In the genomic region with DNA sequence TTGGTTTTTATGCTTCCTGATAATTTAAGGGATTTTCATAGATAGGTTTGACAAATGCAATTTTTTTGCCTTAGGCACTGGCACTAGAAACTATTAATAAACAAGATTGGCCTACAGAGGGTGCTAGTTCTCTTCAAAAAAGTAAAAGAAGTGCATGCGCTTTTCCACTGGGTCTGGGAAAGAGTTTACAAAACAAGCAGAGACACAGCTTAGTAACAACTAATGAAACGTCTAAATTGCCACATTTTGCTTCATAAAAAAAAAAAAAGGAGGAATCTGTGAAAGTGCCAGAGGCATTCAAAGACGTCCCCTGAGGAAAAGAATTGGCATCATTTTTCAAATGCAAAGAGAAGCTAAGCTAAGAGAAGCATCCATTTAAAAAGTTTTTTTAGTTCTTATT, we compare ENCODE assay signal across 8 cellular contexts. TPM values are rescaled to one million over a fixed set of nuclear protein-coding genes. Genes with fewer than 3 reads are reported as not detected.
DNase-seq lines count a peak whose midpoint lies in the region; ATAC-seq, FAIRE-seq and TF ChIP-seq lines count a peak whose summit lies in the region.

No MANE protein-coding gene starts in this region.

- no peak overlapping the region for H3K27ac ChIP-seq in DND-41 (ENCODE audit: low read length)
- no peak overlapping the region for H3K27ac ChIP-seq in fibroblast of lung (ENCODE audit: insufficient read depth, low read length)

- H3K9me3 Mint-ChIP-seq in T-helper 2 cell treated with Interferon-gamma antibody and Interleukin-4, amounts not matched to agents 5 μg/mL and 100 μg/mL, for 36 hours: no peaks in the 10 kb centered on the region
- peaks cover 10% of the 10 kb centered on the region for H3K9me3 Mint-ChIP-seq in neural crest cell

- TF ChIP-seq POLR2A in H54 (IDR thresholded peaks at IDR 0.05; ENCODE audit: low read depth, low read length): no peak

- peak; percentile 92 for FAIRE-seq in H54 (lab: Jason Lieb, UNC)

- no peaks in the 10 kb centered on the region for H3K79me2 ChIP-seq in DND-41 (ENCODE audit: insufficient read depth, low read length)
- no peaks in the 10 kb centered on the region for H3K79me2 ChIP-seq in fibroblast of lung (ENCODE audit: control insufficient read depth, insufficient read depth, low read length)

- DNase-seq in DND-41 (peak; percentile 23), H54 (ENCODE audit: insufficient read length, low spot score) (no peak), NCI-H187 treated with DMSO at 0.1 percent for 48 hours (lab: John Stamatoyannopoulos, UW) (peak; percentile 35), fibroblast of lung (ENCODE audit: low read depth in 2 of 2) (peak; percentile 62 to 89), neural crest cell (ENCODE audit: low read depth, low spot score) (peak; percentile 6)
- no peak for DNase-seq in T-helper 2 cell treated with Interferon-gamma antibody and Interleukin-4, amounts not matched to agents 5 μg/mL and 100 μg/mL, for 36 hours (ENCODE audit: low spot score)
- no peak for DNase-seq in activated CD4-positive, CD25-positive, alpha-beta regulatory T cell treated with anti-CD3 and anti-CD28 coated beads, Interleukin-2, amount 50 U/mL, for 72 hours

- no peaks in the 10 kb centered on the region for H3K36me3 ChIP-seq in DND-41 (ENCODE audit: insufficient read depth, low read length)
- H3K36me3 ChIP-seq in fibroblast of lung (ENCODE audit: control insufficient read depth, insufficient read depth, low read length): no peaks in the 10 kb centered on the region

- H2AFZ ChIP-seq in DND-41 (ENCODE audit: low read depth, low read length): peak overlapping the region; percentile 36; the same call in 1 of the 2 replicates
- H2AFZ ChIP-seq in fibroblast of lung (ENCODE audit: low read length): no peak overlapping the region

- H3K27ac Mint-ChIP-seq in T-helper 2 cell treated with Interferon-gamma antibody and Interleukin-4, amounts not matched to agents 5 μg/mL and 100 μg/mL, for 36 hours: peak overlapping the region; percentile 39
- no peak overlapping the region for H3K27ac Mint-ChIP-seq in neural crest cell (ENCODE audit: unreplicated experiment)

- H3K4me3 ChIP-seq in DND-41 (ENCODE audit: low read depth in 1 of 2, low read length in 2 of 2) (no peak overlapping the region), fibroblast of lung (replicated peaks in 1 of 4; ENCODE audit: control extremely low read depth in 1 of 4, insufficient read depth in 1 of 4, low read depth in 3 of 4, low read length in 4 of 4) (no peak overlapping the region)

- peak; percentile 87 for ATAC-seq in DND-41 (ENCODE audit: insufficient read depth, low read depth)
- no peak for ATAC-seq in HG02623 (IDR thresholded peaks at IDR 0.05; ENCODE audit: unreplicated experiment)

- TF ChIP-seq CTCF in DND-41 (IDR thresholded peaks at IDR 0.05; ENCODE audit: borderline replicate concordance, extremely low read depth, low read length, poor library complexity, severe bottlenecking) (peak; percentile 71), fibroblast of lung (conservative IDR thresholded peaks at IDR 0.05 in 1 of 2, IDR thresholded peaks at IDR 0.05 in 1 of 2; ENCODE audit: low read depth in 1 of 2, low read length in 2 of 2) (peak; percentile 40 to 47), neural crest cell (conservative IDR thresholded peaks at IDR 0.05) (peak; percentile 83)

- H3K27me3 ChIP-seq in DND-41 (ENCODE audit: insufficient read depth, low read length, poor library complexity) (no peaks in the 10 kb centered on the region), fibroblast of lung (ENCODE audit: control insufficient read depth, insufficient read depth, low read length) (no peaks in the 10 kb centered on the region)

- peak overlapping the region; percentile 52 for H3K4me3 Mint-ChIP-seq in T-helper 2 cell treated with Interferon-gamma antibody and Interleukin-4, amounts not matched to agents 5 μg/mL and 100 μg/mL, for 36 hours
- H3K4me3 Mint-ChIP-seq in neural crest cell: no peak overlapping the region

- H3K9me3 ChIP-seq in DND-41 (ENCODE audit: insufficient read depth, low read length, severe bottlenecking) (no peaks in the 10 kb centered on the region), fibroblast of lung (ENCODE audit: control insufficient read depth, insufficient read depth, low read depth, low read length) (no peaks in the 10 kb centered on the region)

- no peaks in the 10 kb centered on the region for H3K36me3 Mint-ChIP-seq in T-helper 2 cell treated with Interferon-gamma antibody and Interleukin-4, amounts not matched to agents 5 μg/mL and 100 μg/mL, for 36 hours (ENCODE audit: low read depth)
- H3K36me3 Mint-ChIP-seq in neural crest cell (ENCODE audit: low read depth): peaks cover 2% of the 10 kb centered on the region

- H4K20me1 ChIP-seq in DND-41 (ENCODE audit: insufficient read depth, low read length) (no peaks in the 10 kb centered on the region), fibroblast of lung (ENCODE audit: control insufficient read depth, extremely low read depth, insufficient read depth, low read length) (no peaks in the 10 kb centered on the region)

- H3K4me1 Mint-ChIP-seq in T-helper 2 cell treated with Interferon-gamma antibody and Interleukin-4, amounts not matched to agents 5 μg/mL and 100 μg/mL, for 36 hours (ENCODE audit: low read depth): peaks cover 15% of the 10 kb centered on the region
- peaks cover 11% of the 10 kb centered on the region for H3K4me1 Mint-ChIP-seq in neural crest cell

- H3K27me3 Mint-ChIP-seq in T-helper 2 cell treated with Interferon-gamma antibody and Interleukin-4, amounts not matched to agents 5 μg/mL and 100 μg/mL, for 36 hours (ENCODE audit: low read depth): no peaks in the 10 kb centered on the region
- no peaks in the 10 kb centered on the region for H3K27me3 Mint-ChIP-seq in neural crest cell (ENCODE audit: low read depth)

- H3K9ac ChIP-seq in DND-41 (ENCODE audit: low read depth, low read length): no peak overlapping the region
- H3K9ac ChIP-seq in fibroblast of lung (ENCODE audit: insufficient read depth, low read length): no peak overlapping the region

- H3K4me2 ChIP-seq in DND-41 (ENCODE audit: insufficient read depth, low read length) (no peak overlapping the region), fibroblast of lung (ENCODE audit: extremely low read depth, insufficient read depth, low read length) (no peak overlapping the region)

- H3K4me1 ChIP-seq in DND-41 (ENCODE audit: insufficient read depth, low read length) (peaks cover 7% of the 10 kb centered on the region), fibroblast of lung (ENCODE audit: control insufficient read depth, extremely low read depth, insufficient read depth, low read length) (no peaks in the 10 kb centered on the region)

RNA-seq across cellular contexts. Expression of a gene that starts 58.3 kb away (rescaled TPM):
- total RNA-seq in fibroblast of lung (38.0 and 46.4 TPM in 2 replicates), neural crest cell (19.9 and 26.0 TPM in 2 replicates)
- polyA plus RNA-seq in fibroblast of lung: 21.4 and 25.6 TPM in 2 replicates
- polyA plus RNA-seq in fibroblast of lung (2012): 17.5 and 25.3 TPM in 2 replicates
- polyA minus RNA-seq in fibroblast of lung (ENCODE audit: low replicate concordance): 5.5 and 12.6 TPM in 2 replicates

Comparison
In these comparisons a context has a peak if more than half of its experiments do, and no peak if none do; other contexts are left out.
1. DNase-seq: peak in DND-41 (single experiment), NCI-H187 treated with DMSO at 0.1 percent for 48 hours (single experiment), fibroblast of lung (2 of 2) and neural crest cell (single experiment); none in H54 (single experiment), T-helper 2 cell treated with Interferon-gamma antibody and Interleukin-4, amounts not matched to agents 5 μg/mL and 100 μg/mL, for 36 hours (single experiment) and activated CD4-positive, CD25-positive, alpha-beta regulatory T cell treated with anti-CD3 and anti-CD28 coated beads, Interleukin-2, amount 50 U/mL, for 72 hours (single experiment).
2. Peak in every context shown above with its lines, with median percentiles within 50 percentile points of each other: CTCF ChIP-seq.